ENCODE assay signal across 1 cellular context in genomic region chr20:5180421-5180820, GRCh38.
TF ChIP-seq lines count a peak whose summit lies in the region.

No MANE protein-coding gene starts in this region.

TF ChIP-seq in endothelial cell of umbilical vein, 7 proteins besides CTCF, POLR2A, EP300 and RAD21 (continued from another document):
- TF ChIP-seq, protein P1, sequence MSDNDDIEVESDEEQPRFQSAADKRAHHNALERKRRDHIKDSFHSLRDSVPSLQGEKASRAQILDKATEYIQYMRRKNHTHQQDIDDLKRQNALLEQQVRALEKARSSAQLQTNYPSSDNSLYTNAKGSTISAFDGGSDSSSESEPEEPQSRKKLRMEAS (IDR thresholded peaks at IDR 0.05; ENCODE audit: insufficient read depth, insufficient read length) = no peak
- TF ChIP-seq FOS (IDR thresholded peaks at IDR 0.05; ENCODE audit: borderline replicate concordance, insufficient read depth, low read length) (no peak), POLR2AphosphoS5 (IDR thresholded peaks at IDR 0.05; ENCODE audit: insufficient read depth, low read depth, low read length) (no peak), GATA2 (IDR thresholded peaks at IDR 0.05; ENCODE audit: insufficient read depth, insufficient read length, low read depth, low read length) (no peak)
